ENCODE assay signal across 10 cellular contexts in the genomic region with DNA sequence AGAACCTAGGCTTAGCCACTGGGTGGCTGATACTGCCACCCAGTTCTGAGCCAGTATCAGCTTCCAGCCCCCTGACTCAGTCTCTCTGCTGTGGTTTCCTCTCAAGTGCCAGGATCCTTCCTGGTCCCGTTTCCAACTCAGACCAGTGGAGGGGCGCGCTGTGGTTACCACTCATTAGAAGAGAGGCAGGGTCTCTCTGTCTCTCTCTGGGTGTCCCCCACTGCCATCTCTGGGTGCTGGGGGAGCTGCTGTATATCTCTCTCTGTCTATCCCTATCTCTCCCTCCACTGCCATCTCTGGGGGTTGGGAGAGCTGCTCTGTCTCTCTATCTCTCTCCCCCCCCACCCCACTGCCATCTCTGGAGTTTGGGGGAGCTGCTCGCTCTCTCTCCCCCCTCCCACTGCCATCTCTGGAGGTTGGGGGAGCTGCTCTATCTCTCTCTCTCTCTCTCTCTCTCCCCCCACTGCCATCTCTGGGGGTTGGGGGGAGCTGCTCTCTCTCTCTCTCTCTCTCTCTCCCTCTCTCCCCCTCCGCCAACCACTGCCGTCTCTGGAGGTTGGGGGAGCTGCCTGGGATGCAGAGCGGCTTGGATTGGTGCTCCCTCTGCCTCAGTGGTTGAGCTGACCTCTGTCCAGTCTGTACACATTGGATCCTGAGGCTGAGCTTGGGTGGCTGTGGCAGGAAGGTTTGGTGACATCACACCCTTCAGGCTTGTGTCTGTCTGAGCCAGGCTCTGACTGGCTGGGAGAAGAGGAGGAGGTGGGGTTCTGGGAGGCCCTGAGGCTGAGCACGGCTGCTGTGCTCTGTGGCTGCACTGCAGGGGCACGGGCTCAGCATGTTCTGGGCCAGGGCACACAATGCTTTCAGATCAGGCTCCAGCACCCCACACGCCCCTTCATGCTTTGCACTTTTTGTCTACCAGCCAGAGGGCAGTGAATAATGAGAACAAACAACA.
DNase-seq lines count a peak whose midpoint lies in the region; ATAC-seq, FAIRE-seq and TF ChIP-seq lines count a peak whose summit lies in the region.
"Had no signal": no experiment of that assay in that cellular context is flagged by ENCODE, and none has a peak within 500 bp of the region (broad histone marks: within the 10 kb centered on the region; RNA-seq: fewer than 3 reads in every experiment).

No MANE protein-coding gene starts in this region.

- in situ Hi-C loops in GM12878 (cut with MboI) = no loop called here

- TF ChIP-seq EP300 in GM12878 (IDR thresholded peaks at IDR 0.05; ENCODE audit: borderline replicate concordance in 1 of 2, control insufficient read depth in 1 of 2, low read depth in 2 of 2, low read length in 2 of 2) = no peak

- H3K4me1 Mint-ChIP-seq in stimulated activated naive B cell treated with anti-CD40 and anti-IgM and Interleukin-4, amounts not matched to agents 10 μg/mL and 1 μg/mL and 100 μg/mL, for 72 hours = no peaks in the 10 kb centered on the region
- no peaks in the 10 kb centered on the region for H3K4me1 Mint-ChIP-seq in activated CD4-positive, alpha-beta memory T cell treated with anti-CD3 and anti-CD28 coated beads, Interleukin-2, amount 10 ng/mL, durations not matched to agents 7 days and 5 days

- WGBS in GM12878 (ENCODE audit: insufficient coverage, insufficient replicate concordance, low lambda C conversion rate, missing lambda C conversion rate) = 30% methylated on average over 9 of the region's 10 CpGs
- WGBS in mesodermal cell (ENCODE audit: insufficient coverage in 2 of 2), 2 experiments = 65 to 69% methylated on average over 6 to 7 of the region's 10 CpGs

- TF ChIP-seq RAD21 in GM12878 (IDR thresholded peaks at IDR 0.05; ENCODE audit: insufficient read depth, low read depth, low read length) = no peak

- no TSS peak for BruUV-seq in GM12878 (replicated peaks; lab: Mats Ljungman, UMichigan)

- H3K36me3 Mint-ChIP-seq in stimulated activated naive B cell treated with anti-CD40 and anti-IgM and Interleukin-4, amounts not matched to agents 10 μg/mL and 1 μg/mL and 100 μg/mL, for 72 hours = no peaks in the 10 kb centered on the region
- no peaks in the 10 kb centered on the region for H3K36me3 Mint-ChIP-seq in activated CD4-positive, alpha-beta memory T cell treated with anti-CD3 and anti-CD28 coated beads, Interleukin-2, amount 10 ng/mL, durations not matched to agents 7 days and 5 days (ENCODE audit: low read depth)

- H3K27ac Mint-ChIP-seq in stimulated activated naive B cell treated with anti-CD40 and anti-IgM and Interleukin-4, amounts not matched to agents 10 μg/mL and 1 μg/mL and 100 μg/mL, for 72 hours = no peak overlapping the region
- H3K27ac Mint-ChIP-seq in activated CD4-positive, alpha-beta memory T cell treated with anti-CD3 and anti-CD28 coated beads, Interleukin-2, amount 10 ng/mL, durations not matched to agents 7 days and 5 days = no peak overlapping the region
- H3K27ac Mint-ChIP-seq: dendritic cell treated with granulocyte-macrophage colony-stimulating factor and Interleukin-4, amounts not matched to agents 40 ng/mL and 50 ng/mL, for 4 days had no signal

- no peak overlapping the region for H2AFZ ChIP-seq in GM12878 (ENCODE audit: control insufficient read depth, low read depth, low read length)

- no peak overlapping the region for H3K4me2 ChIP-seq in GM12878 (ENCODE audit: control insufficient read depth, insufficient read depth)

- H3K9me3 Mint-ChIP-seq in stimulated activated naive B cell treated with anti-CD40 and anti-IgM and Interleukin-4, amounts not matched to agents 10 μg/mL and 1 μg/mL and 100 μg/mL, for 72 hours = peaks cover 4% of the 10 kb centered on the region in 2 donors
- H3K9me3 Mint-ChIP-seq in activated CD4-positive, alpha-beta memory T cell treated with anti-CD3 and anti-CD28 coated beads, Interleukin-2, amount 10 ng/mL, durations not matched to agents 7 days and 5 days = no peaks in the 10 kb centered on the region
- H3K9me3 Mint-ChIP-seq: dendritic cell treated with granulocyte-macrophage colony-stimulating factor and Interleukin-4, amounts not matched to agents 40 ng/mL and 50 ng/mL, for 4 days had no signal

- no peaks in the 10 kb centered on the region for H3K4me1 ChIP-seq in GM12878 (ENCODE audit: control insufficient read depth, insufficient read depth, low read length)
- H3K4me1 ChIP-seq in mesodermal cell (ENCODE audit: control insufficient read depth, insufficient read depth, low read length, poor library complexity, severe bottlenecking) = peaks cover 12% of the 10 kb centered on the region

- DNase-seq in AG08396 (ENCODE audit: low spot score) (peak; percentile 72), M059J (ENCODE audit: low read depth) (peak; percentile 56), GM12878 (ENCODE audit: low read depth, low spot score) (no peak)
- DNase-seq in stimulated activated naive B cell treated with anti-CD40 and anti-IgM and Interleukin-4, amounts not matched to agents 10 μg/mL and 1 μg/mL and 100 μg/mL, for 72 hours = no peak
- DNase-seq in activated CD4-positive, alpha-beta memory T cell treated with anti-CD3 and anti-CD28 coated beads, Interleukin-2, amount 10 ng/mL, durations not matched to agents 7 days and 5 days = no peak
- DNase-seq: NCI-H1092 treated with DMSO at 0.1 percent for 48 hours had no signal

- H3K27me3 ChIP-seq in GM12878 (replicated peaks in 1 of 2; ENCODE audit: control insufficient read depth in 2 of 2, insufficient read depth in 2 of 2, low read length in 1 of 2) = peaks cover 0 to 1% of the 10 kb centered on the region in 2 experiments; a peak in 1 of 4 replicates

- TF ChIP-seq CTCF in GM12878 (IDR thresholded peaks at IDR 0.05 in 2 of 3, conservative IDR thresholded peaks at IDR 0.05 in 1 of 3; ENCODE audit: control insufficient read depth in 2 of 3, extremely low read depth in 1 of 3, insufficient read depth in 1 of 3, low read depth in 3 of 3, low read length in 3 of 3) = no peak

- SMC1A ChIA-PET in GM12878 (lab: Charles Lee; ENCODE audit: uncharacterized antibody, unreplicated experiment) = no interaction called here

- RAD21 ChIA-PET in GM12878 (lab: Charles Lee; ENCODE audit: unreplicated experiment) = no interaction called here

- no peak for FAIRE-seq in GM12878 (lab: Jason Lieb, UNC)

- POLR2A ChIA-PET in GM12878 (lab: Charles Lee) = no interaction called here
- POLR2A ChIA-PET in activated CD4-positive, alpha-beta memory T cell treated with anti-CD3 and anti-CD28 coated beads, Interleukin-2, amount 10 ng/mL, durations not matched to agents 7 days and 5 days (lab: Charles Lee) = no interaction called here

- H3K4me3 ChIP-seq in GM12878 (no peak overlapping the region), mesodermal cell (ENCODE audit: extremely low read depth, insufficient read depth, low read length, poor library complexity, severe bottlenecking) (no peak overlapping the region)

- ATAC-seq in GM12878 = peak; percentile 29; the same call in 1 of the 3 replicates
- ATAC-seq in stimulated activated naive B cell treated with anti-CD40 and anti-IgM and Interleukin-4, amounts not matched to agents 10 μg/mL and 1 μg/mL and 100 μg/mL, for 72 hours (replicated peaks) = no peak
- ATAC-seq in GM19467 (IDR thresholded peaks at IDR 0.05; ENCODE audit: unreplicated experiment) = no peak
- no peak for ATAC-seq in GM21390 (IDR thresholded peaks at IDR 0.05; ENCODE audit: unreplicated experiment)

- H3K27ac ChIP-seq in GM12878 (ENCODE audit: control insufficient read depth, insufficient read depth) = no peak overlapping the region
- peak overlapping the region; percentile 41 for H3K27ac ChIP-seq in mesodermal cell (ENCODE audit: low read depth, low read length, severe bottlenecking)

- no peak for TF ChIP-seq POLR2A in GM12878 (IDR thresholded peaks at IDR 0.05; ENCODE audit: low read depth, low read length)

- H3K36me3 ChIP-seq in GM12878 (ENCODE audit: control insufficient read depth in 2 of 2, insufficient read depth in 2 of 2, low read length in 1 of 2) = no peaks in the 10 kb centered on the region
- no peaks in the 10 kb centered on the region for H3K36me3 ChIP-seq in mesodermal cell (ENCODE audit: control insufficient read depth, insufficient read depth, low read length)

- CTCF ChIA-PET in GM12878 (lab: Yijun Ruan, JAX) = interaction anchor here (0.9 kb wide), 1 partner anchor 10 kb away, joined by 3 read pairs; no protein-coding TSS in a partner anchor
- CTCF ChIA-PET in activated CD4-positive, alpha-beta memory T cell treated with anti-CD3 and anti-CD28 coated beads, Interleukin-2, amount 10 ng/mL, durations not matched to agents 7 days and 5 days (lab: Charles Lee) = no interaction called here

- H3K9ac ChIP-seq in GM12878 (ENCODE audit: control insufficient read depth, insufficient read depth, low read length) = no peak overlapping the region

- H4K20me1 ChIP-seq in GM12878 (ENCODE audit: control insufficient read depth, insufficient read depth) = no peaks in the 10 kb centered on the region

- no peaks in the 10 kb centered on the region for H3K27me3 Mint-ChIP-seq in stimulated activated naive B cell treated with anti-CD40 and anti-IgM and Interleukin-4, amounts not matched to agents 10 μg/mL and 1 μg/mL and 100 μg/mL, for 72 hours
- H3K27me3 Mint-ChIP-seq in activated CD4-positive, alpha-beta memory T cell treated with anti-CD3 and anti-CD28 coated beads, Interleukin-2, amount 10 ng/mL, durations not matched to agents 7 days and 5 days = no peaks in the 10 kb centered on the region

- H3K79me2 ChIP-seq in GM12878 (ENCODE audit: control insufficient read depth, insufficient read depth, low read length) = no peaks in the 10 kb centered on the region

- H3K4me3 Mint-ChIP-seq in stimulated activated naive B cell treated with anti-CD40 and anti-IgM and Interleukin-4, amounts not matched to agents 10 μg/mL and 1 μg/mL and 100 μg/mL, for 72 hours = no peak overlapping the region
- no peak overlapping the region for H3K4me3 Mint-ChIP-seq in activated CD4-positive, alpha-beta memory T cell treated with anti-CD3 and anti-CD28 coated beads, Interleukin-2, amount 10 ng/mL, durations not matched to agents 7 days and 5 days
- H3K4me3 Mint-ChIP-seq: dendritic cell treated with granulocyte-macrophage colony-stimulating factor and Interleukin-4, amounts not matched to agents 40 ng/mL and 50 ng/mL, for 4 days had no signal

- H3K9me3 ChIP-seq in GM12878 (replicated peaks; ENCODE audit: control insufficient read depth, insufficient read depth, low read length) = no peaks in the 10 kb centered on the region
- H3K9me3 ChIP-seq in mesodermal cell (ENCODE audit: control insufficient read depth, low read length) = peaks cover 4% of the 10 kb centered on the region

- intact Hi-C loops in GM12878 (cut with micrococcal nuclease; ENCODE audit: unreplicated experiment) = no loop called here

TF ChIP-seq in GM12878, 131 proteins besides CTCF, POLR2A, EP300 and RAD21 (continues in another document):
- TF ChIP-seq HCFC1 (IDR thresholded peaks at IDR 0.05; ENCODE audit: low read length) (no peak), MYB (IDR thresholded peaks at IDR 0.05; ENCODE audit: borderline replicate concordance, low read depth, low read length) (no peak)

Comparison
In these comparisons a context has a peak if more than half of its experiments do, and no peak if none do; other contexts are left out.
1. DNase-seq: peak in AG08396 (single experiment) and M059J (single experiment); none in GM12878 (single experiment), stimulated activated naive B cell treated with anti-CD40 and anti-IgM and Interleukin-4, amounts not matched to agents 10 μg/mL and 1 μg/mL and 100 μg/mL, for 72 hours (single experiment) and activated CD4-positive, alpha-beta memory T cell treated with anti-CD3 and anti-CD28 coated beads, Interleukin-2, amount 10 ng/mL, durations not matched to agents 7 days and 5 days (single experiment).